Comparison of ENCODE assay signal across 8 cellular contexts in the genomic region with DNA sequence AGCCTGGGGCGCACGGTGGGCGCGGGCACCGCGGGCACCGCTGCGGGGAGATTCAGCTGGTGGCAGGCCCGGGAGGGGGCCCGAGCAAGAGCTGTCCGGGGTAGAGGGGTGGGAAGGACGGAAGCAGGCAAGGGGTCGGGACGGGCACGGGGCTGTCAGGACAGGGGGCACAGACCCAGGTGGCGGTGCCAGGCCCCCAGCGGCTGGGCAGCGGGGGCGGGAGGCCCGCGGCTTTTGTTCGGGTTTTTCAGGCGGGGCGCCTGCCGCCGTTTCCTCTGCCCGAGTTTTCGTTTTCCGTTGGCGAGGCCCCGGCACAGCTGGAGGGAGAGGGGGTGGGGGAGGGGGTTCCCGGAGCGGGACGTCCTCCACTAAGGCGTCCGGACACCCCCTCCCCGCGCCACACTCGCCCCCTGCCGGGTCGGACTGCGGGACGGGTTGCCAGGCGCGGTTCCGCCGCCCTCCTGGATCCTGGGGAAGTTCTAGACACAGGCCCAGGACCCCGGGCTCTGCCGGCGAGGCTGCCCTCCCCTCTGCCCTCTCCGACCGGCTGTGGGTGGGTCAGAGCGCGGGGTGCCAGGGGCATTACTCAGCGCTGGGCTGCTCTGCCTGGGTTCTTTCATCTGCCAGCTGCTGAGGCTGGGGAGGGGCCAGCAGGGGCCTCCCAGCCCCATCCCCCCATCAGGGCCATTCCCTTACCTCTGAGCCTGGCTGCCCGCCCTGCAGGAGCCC. TPM values are rescaled to one million over a fixed set of nuclear protein-coding genes. Genes with fewer than 3 reads are reported as not detected.
DNase-seq lines count a peak whose midpoint lies in the region; ATAC-seq and TF ChIP-seq lines count a peak whose summit lies in the region.

No MANE protein-coding gene starts in this region.

- H3K4me1 ChIP-seq in GM23338 (ENCODE audit: insufficient read depth) (peaks cover 51% of the 10 kb centered on the region), SK-N-SH (ENCODE audit: control insufficient read depth in 1 of 2, insufficient read depth in 2 of 2, low read depth in 1 of 2, low read length in 1 of 2) (peaks cover 10 to 25% of the 10 kb centered on the region in 2 experiments; a peak in 2 of 4 replicates), mesodermal cell (ENCODE audit: control insufficient read depth, insufficient read depth, low read length, poor library complexity, severe bottlenecking) (peaks cover 37% of the 10 kb centered on the region), thymus (ENCODE audit: control insufficient read depth, insufficient read depth, low read length) (peaks cover 30% of the 10 kb centered on the region)

- peaks cover 68% of the 10 kb centered on the region for H3K4me1 Mint-ChIP-seq in GM23338

- H3F3A ChIP-seq in GM23338 (replicated peaks; ENCODE audit: low read depth) (peaks cover 14% of the 10 kb centered on the region; the same call in 1 of the 2 replicates), SK-N-SH (replicated peaks; ENCODE audit: insufficient read depth) (peaks cover under 1% of the 10 kb centered on the region)

- H3K27me3 Mint-ChIP-seq in GM23338 (ENCODE audit: insufficient read depth, low read depth, poor library complexity): peaks cover 18% of the 10 kb centered on the region

- 0% methylated on average over 18 of the region's 56 CpGs for WGBS in SK-N-SH (ENCODE audit: low lambda C conversion rate)
- 2% methylated on average over 22 to 27 of the region's 56 CpGs for WGBS in mesodermal cell (ENCODE audit: insufficient coverage in 2 of 2), 2 experiments
- WGBS in thymus: under 1% methylated on average over 56 of the region's 56 CpGs

- H3K4me3 Mint-ChIP-seq in GM23338: peak overlapping the region; percentile 70

- H3K27me3 ChIP-seq in GM23338 (ENCODE audit: insufficient read depth): no peaks in the 10 kb centered on the region
- no peaks in the 10 kb centered on the region for H3K27me3 ChIP-seq in SK-N-SH (ENCODE audit: insufficient read depth)
- H3K27me3 ChIP-seq in thymus (ENCODE audit: control insufficient read depth, insufficient read depth): no peaks in the 10 kb centered on the region

- ATAC-seq in GM23338: peak; percentile 69

- H3K36me3 Mint-ChIP-seq in GM23338 (ENCODE audit: low read depth): peaks cover 13% of the 10 kb centered on the region; the same call in 2 of the 3 replicates

- no peak overlapping the region for H3K27ac Mint-ChIP-seq in GM23338

- H4K20me1 ChIP-seq in GM23338 (replicated peaks; ENCODE audit: insufficient read depth): peaks cover 15% of the 10 kb centered on the region
- peaks cover 47% of the 10 kb centered on the region for H4K20me1 ChIP-seq in SK-N-SH (ENCODE audit: insufficient read depth)

- POLR2A ChIA-PET in SK-N-SH (lab: Yijun Ruan, JAX): no interaction called here

- CTCF ChIA-PET in SK-N-SH (lab: Yijun Ruan, JAX): interaction anchor here (0.7 to 13.3 kb wide), 10 partner anchors 10 to 238 kb away, joined by 3 to 146 read pairs (median 4); no protein-coding TSS in a partner anchor

- H3K9me3 Mint-ChIP-seq in GM23338: no peaks in the 10 kb centered on the region; the same call in 2 of the 3 replicates

- DNase-seq in GM23338 (ENCODE audit: low spot score): peak; percentile 72
- DNase-seq in SK-N-SH: peak; percentile 66
- no peak for DNase-seq in epithelial cell of esophagus (ENCODE audit: low read depth)
- no peak for DNase-seq in activated effector memory CD4-positive, alpha-beta T cell treated with anti-CD3 and anti-CD28 coated beads, Interleukin-2, amount 50 U/mL, for 16 hours
- no peak for DNase-seq in NCI-H345 treated with DMSO at 0.1 percent for 48 hours (lab: John Stamatoyannopoulos, UW; ENCODE audit: unreplicated experiment)
- no peak for DNase-seq in MV-4-11 (lab: John Stamatoyannopoulos, UW)

- TF ChIP-seq RAD21 in SK-N-SH (IDR thresholded peaks at IDR 0.05; ENCODE audit: low read length): no peak

- H3K27ac ChIP-seq in GM23338 (ENCODE audit: low read depth) (no peak overlapping the region), SK-N-SH (ENCODE audit: low read depth in 2 of 2, low read length in 1 of 2) (peak overlapping the region; percentile 29 to 85; a peak in 3 of 4 replicates), mesodermal cell (ENCODE audit: low read depth, low read length, severe bottlenecking) (peak overlapping the region; percentile 29), thymus (ENCODE audit: low read depth) (peak overlapping the region; percentile 79)

- H3K9me3 ChIP-seq in SK-N-SH: no peaks in the 10 kb centered on the region
- no peaks in the 10 kb centered on the region for H3K9me3 ChIP-seq in mesodermal cell (ENCODE audit: control insufficient read depth, low read length)
- peaks cover 1% of the 10 kb centered on the region for H3K9me3 ChIP-seq in thymus (ENCODE audit: control insufficient read depth)

- H3K36me3 ChIP-seq in GM23338 (ENCODE audit: insufficient read depth) (no peaks in the 10 kb centered on the region), SK-N-SH (replicated peaks in 1 of 2; ENCODE audit: control insufficient read depth in 1 of 2, insufficient read depth in 2 of 2, low read length in 1 of 2) (no peaks in the 10 kb centered on the region), mesodermal cell (ENCODE audit: control insufficient read depth, insufficient read depth, low read length) (peaks cover 14% of the 10 kb centered on the region), thymus (ENCODE audit: control insufficient read depth, insufficient read depth) (no peaks in the 10 kb centered on the region)

- H3K4me2 ChIP-seq in GM23338 (peak overlapping the region; percentile 94), SK-N-SH (peak overlapping the region; percentile 97)

- H3K9me2 ChIP-seq in GM23338 (ENCODE audit: insufficient read depth) (no peaks in the 10 kb centered on the region), SK-N-SH (no peaks in the 10 kb centered on the region)

- peak overlapping the region; percentile 87 for H3K4me3 ChIP-seq in GM23338
- H3K4me3 ChIP-seq in SK-N-SH (ENCODE audit: low read depth in 2 of 2, low read length in 1 of 2): peak overlapping the region; percentile 70 to 81
- H3K4me3 ChIP-seq in epithelial cell of esophagus (ENCODE audit: low read length): peak overlapping the region; percentile 52
- H3K4me3 ChIP-seq in mesodermal cell (ENCODE audit: extremely low read depth, insufficient read depth, low read length, poor library complexity, severe bottlenecking): peak overlapping the region; percentile 90
- H3K4me3 ChIP-seq in thymus (ENCODE audit: low read length): peak overlapping the region; percentile 93

- H3K79me2 ChIP-seq in GM23338 (replicated peaks; ENCODE audit: insufficient read depth) (peaks cover 74% of the 10 kb centered on the region), SK-N-SH (ENCODE audit: insufficient read depth) (peaks cover 74% of the 10 kb centered on the region)

- H2AFZ ChIP-seq in GM23338 (no peak overlapping the region), SK-N-SH (ENCODE audit: low read depth) (0 out of 2 replicates have a peak overlapping the region, but pooled peaks have one; percentile 61)

- H3K9ac ChIP-seq in SK-N-SH: peak overlapping the region; percentile 86

- peak in 1 of 2 experiments; percentile 64; a peak in 1 of 4 replicates for TF ChIP-seq EP300 in SK-N-SH (IDR thresholded peaks at IDR 0.05; ENCODE audit: borderline replicate concordance in 1 of 2, low read depth in 1 of 2, low read length in 1 of 2)

- TF ChIP-seq CTCF in GM23338 (conservative IDR thresholded peaks at IDR 0.05; ENCODE audit: low read depth in 2 of 2) (no peak), SK-N-SH (IDR thresholded peaks at IDR 0.05) (no peak), epithelial cell of esophagus (IDR thresholded peaks at IDR 0.05; ENCODE audit: insufficient read depth, low read depth, low read length, missing control alignments) (no peak)

TF ChIP-seq in GM23338, 12 proteins besides CTCF, POLR2A, EP300 and RAD21 (continues in another document):
- TF ChIP-seq EZH2phosphoT487 (IDR thresholded peaks at IDR 0.05; ENCODE audit: unreplicated experiment): no peak
- TF ChIP-seq, protein P1, sequence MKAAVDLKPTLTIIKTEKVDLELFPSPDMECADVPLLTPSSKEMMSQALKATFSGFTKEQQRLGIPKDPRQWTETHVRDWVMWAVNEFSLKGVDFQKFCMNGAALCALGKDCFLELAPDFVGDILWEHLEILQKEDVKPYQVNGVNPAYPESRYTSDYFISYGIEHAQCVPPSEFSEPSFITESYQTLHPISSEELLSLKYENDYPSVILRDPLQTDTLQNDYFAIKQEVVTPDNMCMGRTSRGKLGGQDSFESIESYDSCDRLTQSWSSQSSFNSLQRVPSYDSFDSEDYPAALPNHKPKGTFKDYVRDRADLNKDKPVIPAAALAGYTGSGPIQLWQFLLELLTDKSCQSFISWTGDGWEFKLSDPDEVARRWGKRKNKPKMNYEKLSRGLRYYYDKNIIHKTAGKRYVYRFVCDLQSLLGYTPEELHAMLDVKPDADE (IDR thresholded peaks at IDR 0.05): no peak
- TF ChIP-seq EZH2 (IDR thresholded peaks at IDR 0.05; ENCODE audit: low read depth, unreplicated experiment): no peak
- TF ChIP-seq STAT1 (IDR thresholded peaks at IDR 0.05; ENCODE audit: unreplicated experiment): no peak
- TF ChIP-seq JUNB (IDR thresholded peaks at IDR 0.05; ENCODE audit: unreplicated experiment): no peak
- TF ChIP-seq ZNF331 (CRISPR knock-in tag; IDR thresholded peaks at IDR 0.05; ENCODE audit: low read depth): no peak

RNA-seq across cellular contexts. Expression of a gene that starts 0.5 kb away (rescaled TPM):
- 116 and 150 TPM in 2 replicates for total RNA-seq in GM23338 (2014; rRNA removed; shearing (Covaris generic))
- polyA plus RNA-seq in GM23338 (2016; fragmentation: Nextera tagmentation; extraction: Ambion mirVana) (21.4 and 24.1 TPM in 2 replicates), SK-N-SH (2012; rRNA removed) (10.6 and 19.2 TPM in 2 replicates), thymus (6.4 TPM)
- 14.2 and 19.1 TPM in 2 replicates for polyA plus RNA-seq in SK-N-SH (2012; cell fraction: cytosol; rRNA removed)
- polyA plus RNA-seq in SK-N-SH (2012; cell fraction: nucleus; rRNA removed): 31.5 and 36.7 TPM in 2 replicates
- 33.0 TPM for polyA plus RNA-seq in mesodermal cell (2013, experiment 1 of 2)
- polyA plus RNA-seq in mesodermal cell (2013, experiment 2 of 2): 27.8 TPM

Comparison
In these comparisons a context has a peak if more than half of its experiments do, and no peak if none do; other contexts are left out.
1. DNase-seq: peak in GM23338 (single experiment) and SK-N-SH (single experiment); none in epithelial cell of esophagus (single experiment), activated effector memory CD4-positive, alpha-beta T cell treated with anti-CD3 and anti-CD28 coated beads, Interleukin-2, amount 50 U/mL, for 16 hours (single experiment), NCI-H345 treated with DMSO at 0.1 percent for 48 hours (single experiment) and MV-4-11 (single experiment).
2. Peak in every context shown above with its lines, with median percentiles within 50 percentile points of each other: H3K4me3 ChIP-seq.